Comparison of ENCODE assay signal across 15 cellular contexts in genomic region chr2:232102380-232102779, GRCh38.
DNase-seq lines count a peak whose midpoint lies in the region; ATAC-seq, FAIRE-seq and TF ChIP-seq lines count a peak whose summit lies in the region.
"Had no signal": no experiment of that assay in that cellular context is flagged by ENCODE, and none has a peak within 500 bp of the region (broad histone marks: within the 10 kb centered on the region; RNA-seq: fewer than 3 reads in every experiment).

No MANE protein-coding gene starts in this region.

- DNase-seq in GM18507 (ENCODE audit: extremely low spot score, insufficient read length, low read depth) (no peak), NAMALWA (ENCODE audit: low spot score) (peak; percentile 41), OCI-LY7 (ENCODE audit: low spot score) (peak; percentile 36), mucosa of descending colon (no peak), NCI-H510A treated with DMSO at 0.1 percent for 48 hours (lab: John Stamatoyannopoulos, UW) (no peak), A673 (ENCODE audit: low spot score) (no peak)
- DNase-seq: BE2C; CD4-positive, alpha-beta memory T cell; GF-D8; GOT3; IMR-90 had no signal

- H3K27me3 ChIP-seq in DOHH2 (ENCODE audit: control insufficient read depth, low read length) (no peaks in the 10 kb centered on the region), A673 (replicated peaks; ENCODE audit: insufficient read depth, low read depth, low read length, poor library complexity) (no peaks in the 10 kb centered on the region)
- H3K27me3 ChIP-seq: BE2C had no signal

- H3K27ac ChIP-seq in DOHH2 (ENCODE audit: low read depth, low read length) (no peak overlapping the region), OCI-LY7 (ENCODE audit: low read depth, low read length, poor library complexity, severe bottlenecking) (no peak overlapping the region), A673 (ENCODE audit: low read depth, low read length, poor library complexity, severe bottlenecking) (no peak overlapping the region)
- H3K27ac ChIP-seq: C4-2B had no signal

- H3K36me3 ChIP-seq in DOHH2 (ENCODE audit: control insufficient read depth, low read length) (no peaks in the 10 kb centered on the region; the same call in 1 of the 2 replicates), OCI-LY7 (ENCODE audit: insufficient read depth, low read length) (peaks cover under 1% of the 10 kb centered on the region; the same call in 1 of the 2 replicates), mucosa of descending colon (ENCODE audit: low read depth) (no peaks in the 10 kb centered on the region), A673 (ENCODE audit: insufficient read depth, low read length, poor library complexity, severe bottlenecking) (no peaks in the 10 kb centered on the region)
- H3K36me3 ChIP-seq: BE2C, HAP-1 had no signal

- H3K4me1 ChIP-seq in DOHH2 (ENCODE audit: control insufficient read depth, low read length) (peaks cover 15% of the 10 kb centered on the region), OCI-LY7 (ENCODE audit: insufficient read depth, low read length, poor library complexity, severe bottlenecking) (peaks cover 15% of the 10 kb centered on the region), mucosa of descending colon (ENCODE audit: low read depth) (no peaks in the 10 kb centered on the region), A673 (ENCODE audit: insufficient read depth, low read length, poor library complexity, severe bottlenecking) (no peaks in the 10 kb centered on the region)
- H3K4me1 ChIP-seq: BE2C, HAP-1 had no signal

- POLR2A ChIA-PET in OCI-LY7 (lab: Charles Lee) (interaction anchor here (0.9 kb wide), 1 partner anchor 44 kb away, joined by 3 read pairs; no protein-coding TSS in a partner anchor), A673 (lab: Charles Lee; ENCODE audit: low non-redundant PET) (no interaction called here)

- intact Hi-C loops in OCI-LY7 (cut with micrococcal nuclease; ENCODE audit: unreplicated experiment) (no loop called here), mucosa of descending colon (cut with DNase I, micrococcal nuclease) (no loop called here), A673 (cut with micrococcal nuclease; ENCODE audit: unreplicated experiment) (no loop called here)

- no peak for ATAC-seq in mucosa of descending colon
- no peak for ATAC-seq in GM21381 (IDR thresholded peaks at IDR 0.05; ENCODE audit: unreplicated experiment)

- no peaks in the 10 kb centered on the region for H3K9me2 ChIP-seq in DOHH2 (replicated peaks; ENCODE audit: control insufficient read depth, low read length)
- H3K9me2 ChIP-seq in OCI-LY7 (ENCODE audit: insufficient read depth, low read length), result no peaks in the 10 kb centered on the region

- no peaks in the 10 kb centered on the region; the same call in 1 of the 2 replicates for H3K79me2 ChIP-seq in DOHH2 (ENCODE audit: control insufficient read depth, low read length)
- H3K79me2 ChIP-seq in OCI-LY7 (ENCODE audit: insufficient read depth, low read depth, low read length), result no peaks in the 10 kb centered on the region

- TSS peak; percentile 42 for BruUV-seq in OCI-LY7 (replicated peaks; lab: Mats Ljungman, UMichigan)
- BruUV-seq in A673 (replicated peaks; lab: Mats Ljungman, UMichigan), result no TSS peak

- H3F3A ChIP-seq in DOHH2 (ENCODE audit: control insufficient read depth, insufficient read depth), result no peaks in the 10 kb centered on the region

- H3K4me3 ChIP-seq in DOHH2 (ENCODE audit: low read length) (0 out of 2 replicates have a peak overlapping the region, but pooled peaks have one; percentile 14), OCI-LY7 (ENCODE audit: low read depth, low read length, poor library complexity, severe bottlenecking) (peak overlapping the region; percentile 14), mucosa of descending colon (no peak overlapping the region), A673 (ENCODE audit: low read depth, low read length, poor library complexity, severe bottlenecking) (no peak overlapping the region)
- H3K4me3 ChIP-seq: HAP-1 had no signal

- H3K4me2 ChIP-seq in DOHH2 (ENCODE audit: low read length) (peak overlapping the region; percentile 29), OCI-LY7 (ENCODE audit: low read length) (peak overlapping the region; percentile 44)

- CTCF ChIA-PET in OCI-LY7 (lab: Charles Lee; ENCODE audit: unreplicated experiment), result no interaction called here
- CTCF ChIA-PET in A673 (lab: Charles Lee), result no interaction called here

- H4K20me1 ChIP-seq in DOHH2 (ENCODE audit: control insufficient read depth, insufficient read depth, low read depth, low read length) (no peaks in the 10 kb centered on the region), OCI-LY7 (ENCODE audit: insufficient read depth, low read length) (no peaks in the 10 kb centered on the region)

- peak; percentile 33 for FAIRE-seq in GM18507 (lab: Jason Lieb, UNC)

- no peaks in the 10 kb centered on the region for H3K9me3 ChIP-seq in DOHH2 (ENCODE audit: control insufficient read depth, insufficient read depth, low read length)
- H3K9me3 ChIP-seq in OCI-LY7 (ENCODE audit: low read length), result peaks cover 12% of the 10 kb centered on the region; the same call in 1 of the 2 replicates
- no peaks in the 10 kb centered on the region for H3K9me3 ChIP-seq in mucosa of descending colon
- no peaks in the 10 kb centered on the region for H3K9me3 ChIP-seq in A673 (ENCODE audit: low read depth, low read length, poor library complexity, severe bottlenecking)
- H3K9me3 ChIP-seq: BE2C, HAP-1 had no signal

- no peak overlapping the region for H2AFZ ChIP-seq in OCI-LY7 (ENCODE audit: low read length)

- TF ChIP-seq CTCF in DOHH2 (IDR thresholded peaks at IDR 0.05; ENCODE audit: low read depth, low read length, poor library complexity, severe bottlenecking) (no peak), OCI-LY7 (conservative IDR thresholded peaks at IDR 0.05; ENCODE audit: low read length) (no peak), mucosa of descending colon (IDR thresholded peaks at IDR 0.05) (no peak), A673 (conservative IDR thresholded peaks at IDR 0.05; ENCODE audit: low read depth, low read length) (no peak)

Comparison
In these comparisons a context has a peak if more than half of its experiments do, and no peak if none do; other contexts are left out.
1. H3K4me3 ChIP-seq: peak in DOHH2 (single experiment) and OCI-LY7 (single experiment); none in mucosa of descending colon (single experiment) and A673 (single experiment).
2. DNase-seq: peak in NAMALWA (single experiment) and OCI-LY7 (single experiment); none in GM18507 (single experiment), mucosa of descending colon (0 of 3), NCI-H510A treated with DMSO at 0.1 percent for 48 hours (single experiment) and A673 (single experiment).